9 cellular contexts compared by ENCODE assay signal in genomic region chr17:7857724-7858486, GRCh38. TPM values are rescaled to one million over a fixed set of nuclear protein-coding genes. Genes with fewer than 3 reads are reported as not detected.
DNase-seq lines count a peak whose midpoint lies in the region; ATAC-seq and TF ChIP-seq lines count a peak whose summit lies in the region.
"Had no signal": no experiment of that assay in that cellular context is flagged by ENCODE, and none has a peak within 500 bp of the region (broad histone marks: within the 10 kb centered on the region; RNA-seq: fewer than 3 reads in every experiment).

Gene CYB5D1 (plus strand): TSS chr17:7858003. CDS start chr17:7858135, 132 bp downstream.

- H3K4me3 Mint-ChIP-seq in endothelial cell (ENCODE audit: unreplicated experiment) = no peak within 1 kb of the TSS
- H3K4me3 Mint-ChIP-seq: T-helper 1 cell treated with Interleukin-12 subunit alpha and Interleukin-12 subunit beta and Interleukin-4 antibody, amounts not matched to agents 30 μg/mL and 1 μg/mL, for 36 hours had no signal

- ATAC-seq in GM19438 (IDR thresholded peaks at IDR 0.05; ENCODE audit: low read depth, unreplicated experiment) = peak; percentile 31
- peak; percentile 32 for ATAC-seq in HG03521 (IDR thresholded peaks at IDR 0.05; ENCODE audit: unreplicated experiment)

- DNase-seq in C1 segment of cervical spinal cord (lab: John Stamatoyannopoulos, UW) (peak; percentile 52 to 99 (median 90)), NOMO-1 (lab: John Stamatoyannopoulos, UW; ENCODE audit: unreplicated experiment in 2 of 2) (peak; percentile 86 to 96), endothelial cell (ENCODE audit: low spot score) (peak; percentile 80), middle frontal gyrus (ENCODE audit: extremely low spot score, low spot score) (peak; percentile 85)
- peak; percentile 77 to 79 for DNase-seq in activated CD8-positive, alpha-beta memory T cell treated with anti-CD3 and anti-CD28 coated beads for 4 hours (ENCODE audit: low read depth in 2 of 2)
- peak; percentile 73 to 82 for DNase-seq in stimulated activated CD8-positive, alpha-beta memory T cell treated with anti-CD3 and anti-CD28 coated beads, Interleukin-2, amount 100 ng/mL, for 1 hour (ENCODE audit: low read depth in 2 of 2)

- H3K27me3 Mint-ChIP-seq in endothelial cell (ENCODE audit: unreplicated experiment) = peaks cover 13% of the 10 kb centered on the region

- H3K9me3 Mint-ChIP-seq in endothelial cell (ENCODE audit: unreplicated experiment) = no peaks in the 10 kb centered on the region
- H3K9me3 Mint-ChIP-seq: T-helper 1 cell treated with Interleukin-12 subunit alpha and Interleukin-12 subunit beta and Interleukin-4 antibody, amounts not matched to agents 30 μg/mL and 1 μg/mL, for 36 hours had no signal

- peaks cover 39% of the 10 kb centered on the region for H3K4me1 Mint-ChIP-seq in endothelial cell (ENCODE audit: unreplicated experiment)

- peaks cover 25% of the 10 kb centered on the region for H3K36me3 Mint-ChIP-seq in endothelial cell (ENCODE audit: low read depth, unreplicated experiment)

- no peak within 1 kb of the TSS for H3K27ac Mint-ChIP-seq in endothelial cell (ENCODE audit: unreplicated experiment)
- H3K27ac Mint-ChIP-seq: T-helper 1 cell treated with Interleukin-12 subunit alpha and Interleukin-12 subunit beta and Interleukin-4 antibody, amounts not matched to agents 30 μg/mL and 1 μg/mL, for 36 hours had no signal

- TF ChIP-seq CTCF in endothelial cell (IDR thresholded peaks at IDR 0.05; ENCODE audit: unreplicated experiment) = no peak

RNA-seq across cellular contexts. Expression of gene CYB5D1, which starts in this region (rescaled TPM):
- 6.4 TPM for total RNA-seq in endothelial cell (ENCODE audit: unreplicated experiment)

Comparison
In these comparisons a context has a peak if more than half of its experiments do, and no peak if none do; other contexts are left out.
1. Peak in every context shown above with its lines: DNase-seq and ATAC-seq.